Comparison of ENCODE assay signal across 22 cellular contexts in genomic region chr3:13373975-13374586, GRCh38. TPM values are rescaled to one million over a fixed set of nuclear protein-coding genes. Genes with fewer than 3 reads are reported as not detected.
"Had no signal": no experiment of that assay in that cellular context is flagged by ENCODE, and none has a peak within 500 bp of the region (broad histone marks: within the 10 kb centered on the region; RNA-seq: fewer than 3 reads in every experiment).

No MANE protein-coding gene starts in this region.

- H3K27me3 ChIP-seq: right atrium auricular region, sigmoid colon, stomach, thyroid gland had no signal

- H3K9me3 ChIP-seq: lower lobe of right lung, right atrium auricular region, sigmoid colon, stomach, thyroid gland had no signal

- FAIRE-seq: frontal cortex, keratinocyte had no signal

- H3K4me1 ChIP-seq: lower lobe of right lung, parathyroid adenoma, thyroid gland had no signal

- H3K4me3 ChIP-seq: lower lobe of right lung, right atrium auricular region, sigmoid colon, stomach, thyroid gland had no signal

- H3K27ac ChIP-seq: lower lobe of right lung, parathyroid adenoma, right atrium auricular region, sigmoid colon, stomach, thyroid gland had no signal

- H3K27ac Mint-ChIP-seq: naive thymus-derived CD8-positive, alpha-beta T cell; nephron progenitor cell; progenitor cell of endocrine pancreas; stimulated activated effector memory CD8-positive, alpha-beta T cell treated with anti-CD3 and anti-CD28 coated beads, Interleukin-12 subunit alpha, Interleukin-12 subunit beta, amount 100 ng/mL, for 72 hours had no signal

- H3K9me3 Mint-ChIP-seq: naive thymus-derived CD8-positive, alpha-beta T cell; nephron progenitor cell; stimulated activated effector memory CD8-positive, alpha-beta T cell treated with anti-CD3 and anti-CD28 coated beads, Interleukin-12 subunit alpha, Interleukin-12 subunit beta, amount 100 ng/mL, for 72 hours had no signal

- H2AFZ ChIP-seq: parathyroid adenoma had no signal

- H3K9ac ChIP-seq: parathyroid adenoma had no signal

- ATAC-seq: left ventricle myocardium superior; lower lobe of right lung; naive thymus-derived CD8-positive, alpha-beta T cell; stimulated activated effector memory CD8-positive, alpha-beta T cell treated with anti-CD3 and anti-CD28 coated beads, Interleukin-12 subunit alpha, Interleukin-12 subunit beta, amount 100 ng/mL, for 72 hours had no signal

- H3K4me3 Mint-ChIP-seq: naive thymus-derived CD8-positive, alpha-beta T cell; nephron progenitor cell; stimulated activated effector memory CD8-positive, alpha-beta T cell treated with anti-CD3 and anti-CD28 coated beads, Interleukin-12 subunit alpha, Interleukin-12 subunit beta, amount 100 ng/mL, for 72 hours had no signal

- H3K79me2 ChIP-seq: parathyroid adenoma had no signal

- H3K27me3 Mint-ChIP-seq: naive thymus-derived CD8-positive, alpha-beta T cell; progenitor cell of endocrine pancreas had no signal

- H3K36me3 ChIP-seq: right atrium auricular region had no signal

- DNase-seq: cortex of kidney; effector CD4-positive, alpha-beta T cell; left ventricle myocardium superior; lower lobe of right lung; naive thymus-derived CD8-positive, alpha-beta T cell; nephron progenitor cell; occipital lobe; sigmoid colon; stimulated activated CD4-positive, alpha-beta T cell treated with anti-CD3 and anti-CD28 coated beads, Interleukin-2, amount 100 ng/mL, for 24 hours; stimulated activated CD4-positive, alpha-beta T cell treated with anti-CD3 and anti-CD28 coated beads, Interleukin-4, amount 100 ng/mL, for 24 hours; stimulated activated naive CD4-positive, alpha-beta T cell treated with Interleukin-2 at 50 U/mL for 16 hours; stomach; thyroid gland; trophoblast cell had no signal

RNA-seq across cellular contexts. Expression of gene NUP210, which starts 46.0 kb away (rescaled TPM):
- total RNA-seq: fibroblast of villous mesenchyme, myocyte had no signal
